ENCODE assay signal across 19 cellular contexts in the genomic region with DNA sequence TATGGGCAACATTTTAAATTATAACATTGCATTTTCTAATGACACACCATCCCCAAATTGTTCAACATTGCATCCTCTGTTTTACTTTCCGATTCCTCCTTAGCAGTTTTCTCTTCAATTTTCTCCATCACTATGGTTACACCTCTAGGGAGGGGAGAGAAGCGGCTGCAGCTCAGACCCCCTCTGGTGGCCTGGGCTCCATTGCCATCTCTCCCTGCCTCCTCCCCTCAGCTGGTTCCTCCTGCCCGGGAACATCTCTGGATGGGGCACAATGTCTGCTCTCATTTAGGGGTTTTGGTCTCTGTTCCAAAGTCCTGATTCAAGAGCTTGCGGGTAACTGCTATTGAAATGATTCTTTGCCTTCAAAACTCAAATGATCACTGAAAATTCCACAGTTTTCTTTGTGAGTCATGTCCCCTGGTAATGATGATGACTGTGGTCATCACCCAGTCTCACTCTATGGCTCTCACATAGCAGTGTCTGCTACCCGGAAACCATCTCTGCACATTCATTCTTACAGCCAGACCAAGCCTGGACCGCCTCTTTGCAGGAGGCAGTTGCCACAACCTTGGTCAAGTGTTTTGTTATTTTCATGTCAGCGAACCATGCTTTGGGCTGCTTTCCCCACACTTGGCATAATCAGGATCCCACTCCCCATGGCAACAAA.
DNase-seq lines count a peak whose midpoint lies in the region; ATAC-seq, FAIRE-seq and TF ChIP-seq lines count a peak whose summit lies in the region.
"Had no signal": no experiment of that assay in that cellular context is flagged by ENCODE, and none has a peak within 500 bp of the region (broad histone marks: within the 10 kb centered on the region; RNA-seq: fewer than 3 reads in every experiment).

No MANE protein-coding gene starts in this region.

- H2BK5ac ChIP-seq in H1 (ENCODE audit: low read depth, low read length), result no peak overlapping the region

- TF ChIP-seq POLR2A in H1 (IDR thresholded peaks at IDR 0.05; ENCODE audit: control extremely low read depth in 1 of 2, low read depth in 2 of 2, low read length in 2 of 2), result no peak

- H3K4me3 ChIP-seq in H1 (ENCODE audit: extremely low read depth in 1 of 4, insufficient read depth in 2 of 4, low read depth in 3 of 4, low read length in 4 of 4), result no peak overlapping the region
- H3K4me3 ChIP-seq: Peyer's patch had no signal

- no peak overlapping the region; the same call in 1 of the 2 replicates for H4K8ac ChIP-seq in H1 (ENCODE audit: extremely low read depth, insufficient read depth, low read length)

- 91% methylated on average over 7 of the region's 7 CpGs; no CpG with 5 or more reads in 1 of the 2 experiments for WGBS in H1 (ENCODE audit: extremely low coverage in 1 of 2, insufficient coverage in 1 of 2, insufficient read length in 1 of 2, insufficient replicate concordance in 2 of 2, low coverage in 1 of 2, low lambda C conversion rate in 2 of 2, missing lambda C conversion rate in 1 of 2), 2 experiments

- H3K9ac ChIP-seq in H1 (replicated peaks in 1 of 4; ENCODE audit: extremely low read depth in 1 of 4, low read depth in 3 of 4, low read length in 3 of 4), result no peak overlapping the region

- FAIRE-seq in H1 (lab: Jason Lieb, UNC), result peak; percentile 32
- FAIRE-seq: bronchial epithelial cell, urothelium cell line had no signal

- no peak overlapping the region for H3K56ac ChIP-seq in H1 (replicated peaks; ENCODE audit: insufficient read length, low read depth, low read length)

- H4K20me1 ChIP-seq in H1 (replicated peaks in 1 of 2; ENCODE audit: control insufficient read depth in 1 of 2, insufficient read depth in 2 of 2, low read length in 2 of 2), result no peaks in the 10 kb centered on the region

- H3K4me1 Mint-ChIP-seq in osteocyte (ENCODE audit: unreplicated experiment), result peaks cover 37% of the 10 kb centered on the region
- peaks cover 18% of the 10 kb centered on the region for H3K4me1 Mint-ChIP-seq in CD14-positive monocyte

- H3K18ac ChIP-seq in H1 (ENCODE audit: extremely low read depth, low read length), result no peak overlapping the region

- no peak overlapping the region for H3K4ac ChIP-seq in H1 (replicated peaks; ENCODE audit: insufficient read length, low read depth, low read length)

- H3K36me3 ChIP-seq in H1 (ENCODE audit: control insufficient read depth in 2 of 4, insufficient read depth in 4 of 4, low read length in 3 of 4), result peaks cover 11 to 43% (median 19%) of the 10 kb centered on the region in 4 experiments; a peak in 7 of 8 replicates

- no peaks in the 10 kb centered on the region for H3K79me2 ChIP-seq in H1 (ENCODE audit: control insufficient read depth in 1 of 2, insufficient read depth in 2 of 2, low read length in 2 of 2)

- no peak overlapping the region for H3K27ac ChIP-seq in H1 (ENCODE audit: low read depth, low read length)
- H3K27ac ChIP-seq: Peyer's patch had no signal

- peaks cover 19% of the 10 kb centered on the region for H3K36me3 Mint-ChIP-seq in osteocyte (ENCODE audit: unreplicated experiment)
- H3K36me3 Mint-ChIP-seq in CD14-positive monocyte, result peaks cover 6 to 8% of the 10 kb centered on the region in 2 donors

- peak in 1 of 2 experiments; percentile 37; a peak in 2 of 4 replicates for TF ChIP-seq RAD21 in H1 (IDR thresholded peaks at IDR 0.05 in 1 of 2, conservative IDR thresholded peaks at IDR 0.05 in 1 of 2; ENCODE audit: low read depth in 2 of 2, low read length in 2 of 2)

- H3K4me2 ChIP-seq in H1 (ENCODE audit: insufficient read depth in 1 of 2, low read depth in 2 of 2, low read length in 2 of 2), result no peak overlapping the region

- TF ChIP-seq CTCF in H1 (IDR thresholded peaks at IDR 0.05; ENCODE audit: control extremely low read depth in 1 of 3, insufficient read depth in 1 of 3, low read depth in 1 of 3, low read length in 3 of 3), result peak; percentile 4 to 9 (median 9); a peak in 3 of 4 replicates
- TF ChIP-seq CTCF in osteocyte (IDR thresholded peaks at IDR 0.05), result no peak
- TF ChIP-seq CTCF in CD14-positive monocyte (IDR thresholded peaks at IDR 0.05), result no peak

- H3K9me3 Mint-ChIP-seq in osteocyte (ENCODE audit: unreplicated experiment), result no peaks in the 10 kb centered on the region
- peaks cover 0 to 2% (median 0%) of the 10 kb centered on the region in 7 donors for H3K9me3 Mint-ChIP-seq in CD14-positive monocyte
- H3K9me3 Mint-ChIP-seq: activated T-helper 2 cell treated with anti-CD3 and anti-CD28 coated beads, Interferon-gamma antibody, Interleukin-2, Interleukin-4, amounts not matched to agents 10 μg/mL and 5 μg/mL and 100 μg/mL, durations not matched to agents 14 hours and 24 hours and 36 hours; CD4-positive, alpha-beta T cell had no signal

- H2AFZ ChIP-seq in H1 (ENCODE audit: low read length), result no peak overlapping the region

- H4K91ac ChIP-seq in H1 (replicated peaks; ENCODE audit: insufficient read length, low read length), result no peak overlapping the region

- no peak overlapping the region for H2BK12ac ChIP-seq in H1 (ENCODE audit: low read depth, low read length)

- H3K79me1 ChIP-seq in H1 (ENCODE audit: low read depth, low read length), result no peaks in the 10 kb centered on the region

- CTCF ChIA-PET in H1 (lab: Charles Lee; ENCODE audit: partially characterized antibody), result interaction anchor here (1.5 kb wide), 1 partner anchor 16 kb away, joined by 6 read pairs; no protein-coding TSS in a partner anchor

- no peaks in the 10 kb centered on the region for H3K27me3 ChIP-seq in H1 (replicated peaks in 1 of 4; ENCODE audit: control insufficient read depth in 3 of 4, extremely low read depth in 1 of 4, insufficient read depth in 3 of 4, low read length in 3 of 4)
- H3K27me3 ChIP-seq: Peyer's patch had no signal

- no peak overlapping the region for H2AK5ac ChIP-seq in H1 (ENCODE audit: low read depth, low read length)

- H4K5ac ChIP-seq in H1 (ENCODE audit: insufficient read length, low read depth, low read length), result no peak overlapping the region

- no peak for TF ChIP-seq EP300 in H1 (IDR thresholded peaks at IDR 0.05; ENCODE audit: borderline replicate concordance in 1 of 2, low read depth in 2 of 2, low read length in 2 of 2)

- H3K23ac ChIP-seq in H1 (ENCODE audit: insufficient read length), result no peak overlapping the region

- H3K9me3 ChIP-seq in H1 (ENCODE audit: insufficient read depth in 2 of 2, low read depth in 1 of 2, low read length in 1 of 2), result no peaks in the 10 kb centered on the region
- H3K9me3 ChIP-seq: Peyer's patch had no signal

- H3K14ac ChIP-seq in H1 (ENCODE audit: insufficient read length), result no peak overlapping the region

- POLR2A ChIA-PET in H1 (lab: Charles Lee; ENCODE audit: partially characterized antibody), result no interaction called here

- H3K27ac Mint-ChIP-seq in osteocyte (ENCODE audit: unreplicated experiment) (peak overlapping the region; percentile 42), CD14-positive monocyte (peak overlapping the region in 1 of 7 donors; percentile 70)
- H3K27ac Mint-ChIP-seq: activated T-helper 2 cell treated with anti-CD3 and anti-CD28 coated beads, Interferon-gamma antibody, Interleukin-2, Interleukin-4, amounts not matched to agents 10 μg/mL and 5 μg/mL and 100 μg/mL, durations not matched to agents 14 hours and 24 hours and 36 hours; CD4-positive, alpha-beta T cell had no signal

- no peak overlapping the region for H2BK120ac ChIP-seq in H1 (replicated peaks; ENCODE audit: low read depth, low read length)

- DNase-seq in GM03348 (ENCODE audit: low spot score), result peak; percentile 66
- peak; percentile 24 for DNase-seq in RKO (ENCODE audit: low spot score)
- DNase-seq in H1 (ENCODE audit: low read depth in 1 of 2, low spot score in 2 of 2), result no peak
- no peak for DNase-seq in osteocyte (ENCODE audit: extremely low spot score, unreplicated experiment)
- no peak for DNase-seq in MV-4-11 (lab: John Stamatoyannopoulos, UW)
- no peak for DNase-seq in globus pallidus (ENCODE audit: low spot score)
- no peak for DNase-seq in CD14-positive monocyte (ENCODE audit: low spot score)
- DNase-seq: activated CD4-positive, alpha-beta T cell treated with anti-CD3 and anti-CD28 coated beads, Interleukin-2, amount 50 U/mL, for 48 hours; CD4-positive, alpha-beta T cell; Kasumi-1; left cardiac atrium; NCI-H1694 treated with DMSO at 0.1 percent for 48 hours; NCI-H526; Peyer's patch; stimulated activated CD4-positive, alpha-beta T cell treated with anti-CD3 and anti-CD28 coated beads, Interleukin-4, amount 100 ng/mL, for 1 hour had no signal

- no peak overlapping the region for H2BK15ac ChIP-seq in H1 (ENCODE audit: low read length)

- H3K4me1 ChIP-seq in H1 (replicated peaks in 1 of 4; ENCODE audit: control insufficient read depth in 3 of 4, insufficient read depth in 4 of 4, low read length in 3 of 4), result peaks cover 0 to 4% (median 0%) of the 10 kb centered on the region in 4 experiments; a peak in 1 of 7 replicates
- H3K4me1 ChIP-seq: Peyer's patch had no signal

- intact Hi-C loops in CD14-positive monocyte (cut with micrococcal nuclease), result no loop called here

- H3K23me2 ChIP-seq in H1 (ENCODE audit: low read depth, low read length), result no peaks in the 10 kb centered on the region

- no peak for ATAC-seq in HG03378 (IDR thresholded peaks at IDR 0.05; ENCODE audit: unreplicated experiment)
- ATAC-seq: left cardiac atrium had no signal

- no peak overlapping the region for H2BK20ac ChIP-seq in H1 (ENCODE audit: low read length)

- H3K4me3 Mint-ChIP-seq in osteocyte (ENCODE audit: unreplicated experiment) (no peak overlapping the region), CD14-positive monocyte (no peak overlapping the region)
- H3K4me3 Mint-ChIP-seq: CD4-positive, alpha-beta T cell had no signal

- no peaks in the 10 kb centered on the region for H3K27me3 Mint-ChIP-seq in osteocyte (ENCODE audit: unreplicated experiment)
- peaks cover 0 to 2% (median 0%) of the 10 kb centered on the region in 3 donors for H3K27me3 Mint-ChIP-seq in CD14-positive monocyte (ENCODE audit: low read depth in 3 of 3)

TF ChIP-seq in H1, 55 proteins besides CTCF, POLR2A, EP300 and RAD21:
- no peak for TF ChIP-seq JUN (IDR thresholded peaks at IDR 0.05; ENCODE audit: low read depth, low read length)
- TF ChIP-seq EGR1 (IDR thresholded peaks at IDR 0.05; ENCODE audit: borderline replicate concordance, low read depth, low read length), result no peak
- TF ChIP-seq TAF7 (optimal IDR thresholded peaks at IDR 0.05; ENCODE audit: borderline replicate concordance, low read depth, low read length), result no peak
- TF ChIP-seq GABPA (IDR thresholded peaks at IDR 0.05; ENCODE audit: borderline replicate concordance, insufficient read depth, low read length), result no peak
- no peak for TF ChIP-seq SIN3A (conservative IDR thresholded peaks at IDR 0.05 in 1 of 2, IDR thresholded peaks at IDR 0.05 in 1 of 2; ENCODE audit: low read depth in 1 of 2, low read length in 2 of 2)
- TF ChIP-seq RBBP5 (IDR thresholded peaks at IDR 0.05; ENCODE audit: borderline replicate concordance, low read depth, low read length), result no peak

Comparison
In these comparisons a context has a peak if more than half of its experiments do, and no peak if none do; other contexts are left out.
1. DNase-seq: peak in GM03348 (single experiment) and RKO (single experiment); none in H1 (0 of 2), osteocyte (single experiment), MV-4-11 (single experiment), globus pallidus (single experiment) and CD14-positive monocyte (single experiment).
2. CTCF ChIP-seq: peak in H1 (3 of 3); none in osteocyte (single experiment) and CD14-positive monocyte (single experiment).